In the genomic region with DNA sequence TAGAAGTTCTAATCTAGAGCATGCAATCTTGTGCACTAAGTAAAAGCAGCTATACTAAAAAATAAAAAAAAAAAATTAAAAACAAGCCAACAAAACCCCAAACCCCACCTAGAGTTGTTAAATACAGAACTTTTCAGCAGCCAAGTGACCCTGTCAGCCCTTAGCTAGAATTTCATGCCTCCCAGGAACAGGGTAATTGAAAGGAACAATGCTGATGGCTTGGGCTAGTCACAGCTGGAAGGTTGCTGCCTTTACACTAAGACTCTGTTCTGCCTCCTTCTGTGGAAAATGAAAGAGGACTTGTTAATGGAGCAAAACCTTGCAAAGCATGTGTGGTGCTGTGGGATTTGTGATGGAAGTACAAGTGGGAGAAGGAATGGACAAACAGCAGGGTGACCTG, we compare ENCODE assay signal across 1 cellular context.
TF ChIP-seq lines count a peak whose summit lies in the region.

No MANE protein-coding gene starts in this region.

TF ChIP-seq in WTC11, 78 proteins besides CTCF, POLR2A, EP300 and RAD21 (continued from another document):
- no peak for TF ChIP-seq IRF1 (CRISPR knock-in tag; IDR thresholded peaks at IDR 0.05)
- TF ChIP-seq TCF7 (CRISPR knock-in tag; IDR thresholded peaks at IDR 0.05; ENCODE audit: low read depth): no peak
- TF ChIP-seq KAT7 (CRISPR knock-in tag; IDR thresholded peaks at IDR 0.05; ENCODE audit: borderline replicate concordance): no peak
- TF ChIP-seq PRRX2 (CRISPR knock-in tag; IDR thresholded peaks at IDR 0.05): no peak
- no peak for TF ChIP-seq NFATC4 (CRISPR knock-in tag; IDR thresholded peaks at IDR 0.05)
